10 cellular contexts compared by ENCODE assay signal in genomic region chr2:235511187-235511661, GRCh38. TPM values are rescaled to one million over a fixed set of nuclear protein-coding genes. Genes with fewer than 3 reads are reported as not detected.
DNase-seq lines count a peak whose midpoint lies in the region; ATAC-seq and TF ChIP-seq lines count a peak whose summit lies in the region.
"Had no signal": no experiment of that assay in that cellular context is flagged by ENCODE, and none has a peak within 500 bp of the region (broad histone marks: within the 10 kb centered on the region; RNA-seq: fewer than 3 reads in every experiment).

No MANE protein-coding gene starts in this region.

- H3K79me2 ChIP-seq in mammary epithelial cell (ENCODE audit: insufficient read depth, low read length): peaks cover 97% of the 10 kb centered on the region

- in situ Hi-C loops in IMR-90 (cut with MboI; ENCODE audit: low sequenced_read_pairs) (no loop called here), mammary epithelial cell (cut with MboI; ENCODE audit: low sequenced_read_pairs in 2 of 2) (no loop called here)

- H3K9ac ChIP-seq in IMR-90 (ENCODE audit: low read depth, low read length): no peak overlapping the region
- no peak overlapping the region for H3K9ac ChIP-seq in mammary epithelial cell (ENCODE audit: insufficient read depth, low read length)

- ATAC-seq in IMR-90 (ENCODE audit: low read depth) (peak; percentile 96), left colon (peak; percentile 68)
- no peak for ATAC-seq in natural killer cell treated with Interleukin-12 subunit alpha and Interleukin-12 subunit beta and Interleukin-15 and Interleukin-18, amount 100 ng/mL, for 72 hours

- intact Hi-C loops in IMR-90 (cut with micrococcal nuclease) (no loop called here), mammary epithelial cell (cut with micrococcal nuclease) (no loop called here), left colon (cut with DNase I, micrococcal nuclease) (no loop called here)

- DNase-seq in AG04450 (ENCODE audit: low read depth, low spot score) (peak; percentile 48), IMR-90 (peak; percentile 88), mammary epithelial cell (peak; percentile 81), left colon (peak; percentile 68 to 86), nucleus accumbens (lab: John Stamatoyannopoulos, UW) (no peak), putamen (ENCODE audit: low spot score) (no peak), NCI-H2171 (lab: John Stamatoyannopoulos, UW) (no peak)
- DNase-seq in natural killer cell treated with Interleukin-12 subunit alpha and Interleukin-12 subunit beta and Interleukin-15 and Interleukin-18, amount 100 ng/mL, for 72 hours (ENCODE audit: low spot score): no peak
- DNase-seq: head of caudate nucleus, SJCRH30 had no signal

- H3K36me3 ChIP-seq in IMR-90 (ENCODE audit: control insufficient read depth, insufficient read depth, low read length): no peaks in the 10 kb centered on the region
- no peaks in the 10 kb centered on the region for H3K36me3 ChIP-seq in mammary epithelial cell (ENCODE audit: insufficient read depth, low read length)
- H3K36me3 ChIP-seq: SJCRH30 had no signal

- no peak overlapping the region for H2BK5ac ChIP-seq in IMR-90 (ENCODE audit: low read depth, low read length, poor library complexity, severe bottlenecking)

- dilution Hi-C loops in IMR-90 (cut with HindIII; ENCODE audit: low sequenced_read_pairs, unreplicated experiment): no loop called here
- dilution Hi-C loops in mammary epithelial cell (cut with HindIII; ENCODE audit: low sequenced_read_pairs): no loop called here

- POLR2A ChIA-PET in AG04450 (lab: Yijun Ruan, JAX): no interaction called here
- POLR2A ChIA-PET in IMR-90 (lab: Charles Lee; ENCODE audit: unreplicated experiment): interaction anchor here (0.6 kb wide), 1 partner anchor 22 kb away, joined by 3 read pairs; no protein-coding TSS in a partner anchor

- peaks cover 8% of the 10 kb centered on the region for H3K9me1 ChIP-seq in IMR-90 (ENCODE audit: insufficient read depth, low read length)

- H2BK120ac ChIP-seq in IMR-90 (ENCODE audit: low read depth, low read length): no peak overlapping the region

- no peak overlapping the region for H3K27ac Mint-ChIP-seq in natural killer cell treated with Interleukin-12 subunit alpha and Interleukin-12 subunit beta and Interleukin-15 and Interleukin-18, amount 100 ng/mL, for 72 hours

- H2AK5ac ChIP-seq in IMR-90 (ENCODE audit: low read depth, low read length): peak overlapping the region; percentile 12; the same call in 1 of the 2 replicates

- H3K4me2 ChIP-seq in IMR-90 (ENCODE audit: low read depth, low read length) (no peak overlapping the region), mammary epithelial cell (ENCODE audit: insufficient read depth, low read depth, low read length) (no peak overlapping the region)

- H3K4me1 Mint-ChIP-seq in natural killer cell treated with Interleukin-12 subunit alpha and Interleukin-12 subunit beta and Interleukin-15 and Interleukin-18, amount 100 ng/mL, for 72 hours (ENCODE audit: low read depth in 2 of 2): no peaks in the 10 kb centered on the region

- H3K27ac ChIP-seq in AG04450 (ENCODE audit: low read depth, low read length): peak overlapping the region; percentile 68
- H3K27ac ChIP-seq in IMR-90 (ENCODE audit: insufficient read depth, low read length): no peak overlapping the region
- H3K27ac ChIP-seq in mammary epithelial cell (ENCODE audit: insufficient read depth, low read depth, low read length): no peak overlapping the region
- H3K27ac ChIP-seq: SJCRH30 had no signal

- H2BK20ac ChIP-seq in IMR-90 (ENCODE audit: low read depth, low read length): no peak overlapping the region

- TF ChIP-seq CTCF in AG04450 (IDR thresholded peaks at IDR 0.05; ENCODE audit: low read depth, low read length): no peak
- TF ChIP-seq CTCF in IMR-90 (conservative IDR thresholded peaks at IDR 0.05; ENCODE audit: low read depth, low read length): no peak
- no peak for TF ChIP-seq CTCF in mammary epithelial cell (conservative IDR thresholded peaks at IDR 0.05 in 1 of 2, IDR thresholded peaks at IDR 0.05 in 1 of 2; ENCODE audit: extremely low read depth in 1 of 2, insufficient read depth in 1 of 2, low read depth in 1 of 2, low read length in 2 of 2)

- no CpG with 5 or more reads among the region's 7 CpGs for WGBS in IMR-90 (ENCODE audit: extremely low coverage in 2 of 2, insufficient read length in 1 of 2), 2 experiments
- WGBS in mammary epithelial cell (ENCODE audit: low coverage, missing lambda C conversion rate): 36% methylated on average over 7 of the region's 7 CpGs

- H3K9me3 Mint-ChIP-seq in natural killer cell treated with Interleukin-12 subunit alpha and Interleukin-12 subunit beta and Interleukin-15 and Interleukin-18, amount 100 ng/mL, for 72 hours: no peaks in the 10 kb centered on the region

- H2AFZ ChIP-seq in IMR-90 (replicated peaks; ENCODE audit: low read length, poor library complexity) (peak overlapping the region; percentile 64), mammary epithelial cell (ENCODE audit: low read depth, low read length) (no peak overlapping the region)

- no peak for TF ChIP-seq RAD21 in IMR-90 (IDR thresholded peaks at IDR 0.05; ENCODE audit: low read length)

- H4K91ac ChIP-seq in IMR-90 (ENCODE audit: insufficient read depth, low read depth, low read length): no peak overlapping the region

- BruUV-seq in IMR-90 (replicated peaks; lab: Mats Ljungman, UMichigan) (no TSS peak), mammary epithelial cell (replicated peaks; lab: Mats Ljungman, UMichigan) (no TSS peak)

- H3K36me3 Mint-ChIP-seq in natural killer cell treated with Interleukin-12 subunit alpha and Interleukin-12 subunit beta and Interleukin-15 and Interleukin-18, amount 100 ng/mL, for 72 hours: no peaks in the 10 kb centered on the region

- no peak overlapping the region for H3K23ac ChIP-seq in IMR-90 (ENCODE audit: low read depth, low read length)

- CTCF ChIA-PET in AG04450 (lab: Charles Lee): interaction anchor here (1.8 kb wide), 1 partner anchor 235 kb away, joined by 5 read pairs; no protein-coding TSS in a partner anchor
- CTCF ChIA-PET in IMR-90 (lab: Yijun Ruan, JAX): no interaction called here
- CTCF ChIA-PET in mammary epithelial cell (lab: Charles Lee; ENCODE audit: low non-redundant PET): interaction anchor here (0.7 kb wide), 1 partner anchor 377 kb away, joined by 6 read pairs; no protein-coding TSS in a partner anchor

- no peak for TF ChIP-seq POLR2A in IMR-90 (IDR thresholded peaks at IDR 0.05; ENCODE audit: low read depth, low read length)

- no peaks in the 10 kb centered on the region for H3K27me3 ChIP-seq in AG04450 (ENCODE audit: control insufficient read depth, insufficient read depth, low read length)
- no peaks in the 10 kb centered on the region for H3K27me3 ChIP-seq in IMR-90 (ENCODE audit: control insufficient read depth, insufficient read depth, low read length)
- no peaks in the 10 kb centered on the region for H3K27me3 ChIP-seq in mammary epithelial cell (ENCODE audit: insufficient read depth, low read length)
- H3K27me3 ChIP-seq: SJCRH30 had no signal

- H3K14ac ChIP-seq in IMR-90 (replicated peaks; ENCODE audit: low read depth, low read length): no peak overlapping the region

- H2AK9ac ChIP-seq in IMR-90 (replicated peaks; ENCODE audit: low read depth, low read length, poor library complexity): peak overlapping the region; percentile 89

- H3K4me3 ChIP-seq in AG04450 (ENCODE audit: low read depth, low read length): no peak overlapping the region
- no peak overlapping the region for H3K4me3 ChIP-seq in IMR-90 (ENCODE audit: insufficient read depth, low read depth, low read length)
- no peak overlapping the region for H3K4me3 ChIP-seq in mammary epithelial cell (replicated peaks in 1 of 3; ENCODE audit: insufficient read depth in 1 of 3, low read depth in 2 of 3, low read length in 3 of 3)
- H3K4me3 ChIP-seq: SJCRH30 had no signal

- H3K18ac ChIP-seq in IMR-90 (ENCODE audit: low read depth, low read length): no peak overlapping the region

- no peak overlapping the region for H3K4ac ChIP-seq in IMR-90 (ENCODE audit: low read depth, low read length)

- H4K8ac ChIP-seq in IMR-90 (ENCODE audit: low read depth in 2 of 2, low read length in 2 of 2): no peak overlapping the region

- H3K4me3 Mint-ChIP-seq in natural killer cell treated with Interleukin-12 subunit alpha and Interleukin-12 subunit beta and Interleukin-15 and Interleukin-18, amount 100 ng/mL, for 72 hours: no peak overlapping the region

- H3K56ac ChIP-seq in IMR-90 (ENCODE audit: extremely low read depth, insufficient read depth, low read length): no peak overlapping the region

- no peak overlapping the region for H4K5ac ChIP-seq in IMR-90 (ENCODE audit: low read depth, low read length)

- H2BK15ac ChIP-seq in IMR-90 (ENCODE audit: low read depth, low read length): no peak overlapping the region

- H3K27me3 Mint-ChIP-seq in natural killer cell treated with Interleukin-12 subunit alpha and Interleukin-12 subunit beta and Interleukin-15 and Interleukin-18, amount 100 ng/mL, for 72 hours: peaks cover 0 to 16% of the 10 kb centered on the region in 2 donors

- H3K4me1 ChIP-seq in IMR-90 (ENCODE audit: control insufficient read depth, insufficient read depth, low read length) (peaks cover 8% of the 10 kb centered on the region; the same call in 1 of the 2 replicates), mammary epithelial cell (ENCODE audit: insufficient read depth, low read length) (peaks cover 14% of the 10 kb centered on the region)

- peaks cover 10% of the 10 kb centered on the region for H3K9me3 ChIP-seq in AG04450 (ENCODE audit: control insufficient read depth, insufficient read depth, low read length)
- H3K9me3 ChIP-seq in IMR-90 (ENCODE audit: control insufficient read depth, insufficient read depth, low read length): no peaks in the 10 kb centered on the region
- H3K9me3 ChIP-seq in mammary epithelial cell (replicated peaks; ENCODE audit: insufficient read depth, low read length): no peaks in the 10 kb centered on the region
- H3K9me3 ChIP-seq: SJCRH30 had no signal

- peaks cover 32 to 76% of the 10 kb centered on the region in 2 experiments for H3K79me1 ChIP-seq in IMR-90 (ENCODE audit: low read depth in 1 of 2, low read length in 2 of 2)

- H4K20me1 ChIP-seq in IMR-90 (ENCODE audit: insufficient read depth, low read length) (peaks cover 57% of the 10 kb centered on the region), mammary epithelial cell (ENCODE audit: insufficient read depth, low read length) (no peaks in the 10 kb centered on the region)

TF ChIP-seq in IMR-90, 13 proteins besides CTCF, POLR2A, EP300 and RAD21 (continues in another document):
- TF ChIP-seq CHD1 (IDR thresholded peaks at IDR 0.05; ENCODE audit: low read depth, low read length): no peak

RNA-seq across cellular contexts. Expression of gene AGAP1, which starts 17.4 kb away (rescaled TPM):
- polyA plus RNA-seq in AG04450 (2011; rRNA removed) (12.4 and 14.7 TPM in 2 replicates), IMR-90 (2012; rRNA removed) (16.4 and 17.7 TPM in 2 replicates), mammary epithelial cell (21.7 TPM)
- polyA minus RNA-seq in AG04450 (2011; rRNA and poly(A)+ RNA removed): 26.9 and 44.1 TPM in 2 replicates
- total RNA-seq in IMR-90 (2012; rRNA removed) (11.7 and 15.1 TPM in 2 replicates), mammary epithelial cell (10 to 100 TPM; 11.2 to 28.9 TPM), left colon (10 to 100 TPM; 61.3 to 78.5 TPM)
- polyA plus RNA-seq in IMR-90 (2012; cell fraction: cytosol; rRNA removed): 11.8 and 14.4 TPM in 2 replicates
- polyA plus RNA-seq in IMR-90 (2012; cell fraction: nucleus; rRNA removed; ENCODE audit: low replicate concordance): 12.4 and 13.4 TPM in 2 replicates
- polyA minus RNA-seq in mammary epithelial cell: 58.1 TPM
- total RNA-seq in natural killer cell treated with Interleukin-12 subunit alpha and Interleukin-12 subunit beta and Interleukin-15 and Interleukin-18, amount 100 ng/mL, for 72 hours: 1 to 10 TPM; 5.2 to 7.4 TPM

Comparison
In these comparisons a context has a peak if more than half of its experiments do, and no peak if none do; other contexts are left out.
1. DNase-seq: peak in AG04450 (single experiment), IMR-90 (single experiment), mammary epithelial cell (single experiment) and left colon (2 of 2); none in nucleus accumbens (0 of 56), natural killer cell treated with Interleukin-12 subunit alpha and Interleukin-12 subunit beta and Interleukin-15 and Interleukin-18, amount 100 ng/mL, for 72 hours (single experiment), putamen (single experiment) and NCI-H2171 (single experiment).
2. ATAC-seq: peak in IMR-90 (single experiment) and left colon (single experiment); none in natural killer cell treated with Interleukin-12 subunit alpha and Interleukin-12 subunit beta and Interleukin-15 and Interleukin-18, amount 100 ng/mL, for 72 hours (0 of 2).